ENCODE assay signal across 18 cellular contexts in the genomic region with DNA sequence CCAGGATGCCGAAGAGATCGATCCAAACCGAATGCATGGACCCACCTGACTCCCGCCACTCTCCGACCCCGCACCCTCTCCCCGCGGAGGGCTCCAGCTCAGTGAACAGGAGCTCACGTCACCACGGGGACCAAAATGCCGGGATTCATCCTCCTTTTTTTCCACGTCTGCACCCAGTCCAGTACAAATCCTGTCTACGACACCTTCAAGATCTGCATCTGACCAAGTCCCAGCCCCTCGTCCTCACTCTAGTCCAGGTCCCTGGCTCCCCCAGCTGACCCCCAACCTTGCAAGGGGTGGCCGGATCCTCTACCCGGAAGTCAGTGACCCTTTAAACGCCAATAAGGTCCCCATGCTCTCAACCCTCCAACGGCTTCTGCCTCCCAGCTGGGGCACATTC.
DNase-seq lines count a peak whose midpoint lies in the region; ATAC-seq, FAIRE-seq and TF ChIP-seq lines count a peak whose summit lies in the region.
"Had no signal": no experiment of that assay in that cellular context is flagged by ENCODE, and none has a peak within 500 bp of the region (broad histone marks: within the 10 kb centered on the region; RNA-seq: fewer than 3 reads in every experiment).

No MANE protein-coding gene starts in this region.

- H3K4ac ChIP-seq in H1 (replicated peaks; ENCODE audit: insufficient read length, low read depth, low read length), result no peak overlapping the region

- H2AFZ ChIP-seq in H1 (ENCODE audit: low read length) (no peak overlapping the region), neural progenitor cell (replicated peaks) (no peak overlapping the region)

- H3K79me2 ChIP-seq in H1 (ENCODE audit: control insufficient read depth in 1 of 2, insufficient read depth in 2 of 2, low read length in 2 of 2), result no peaks in the 10 kb centered on the region
- H3K79me2 ChIP-seq in neural progenitor cell (ENCODE audit: low read depth), result no peaks in the 10 kb centered on the region

- CTCF ChIA-PET in H1 (lab: Charles Lee; ENCODE audit: partially characterized antibody), result interaction anchor here (1.2 to 1.8 kb wide), 3 partner anchors 10 to 1072 kb away, joined by 3 to 4 read pairs (median 3); no protein-coding TSS in a partner anchor
- CTCF ChIA-PET in activated CD4-positive, alpha-beta T cell treated with anti-CD3 and anti-CD28 coated beads for 36 hours (lab: Charles Lee), result no interaction called here

- H3K4me1 Mint-ChIP-seq in neural progenitor cell, result peaks cover 30% of the 10 kb centered on the region
- H3K4me1 Mint-ChIP-seq in activated CD4-positive, alpha-beta T cell treated with anti-CD3 and anti-CD28 coated beads for 36 hours, result no peaks in the 10 kb centered on the region

- H3K9ac ChIP-seq in H1 (replicated peaks in 1 of 4; ENCODE audit: extremely low read depth in 1 of 4, low read depth in 3 of 4, low read length in 3 of 4) (no peak overlapping the region), neural progenitor cell (no peak overlapping the region)

- H3K9me3 ChIP-seq in H1 (ENCODE audit: insufficient read depth in 2 of 2, low read depth in 1 of 2, low read length in 1 of 2), result no peaks in the 10 kb centered on the region
- H3K9me3 ChIP-seq in neural progenitor cell (ENCODE audit: low read depth), result no peaks in the 10 kb centered on the region
- H3K9me3 ChIP-seq in sigmoid colon, result no peaks in the 10 kb centered on the region
- H3K9me3 ChIP-seq: A549, BE2C had no signal

- FAIRE-seq in H1 (lab: Jason Lieb, UNC) (no peak), D721Med (lab: Jason Lieb, UNC) (no peak)
- FAIRE-seq: A549, GM18507, H54, HTR-8/SVneo had no signal

- peak overlapping the region; percentile 23 for H3K27ac Mint-ChIP-seq in neural progenitor cell
- no peak overlapping the region for H3K27ac Mint-ChIP-seq in activated CD4-positive, alpha-beta T cell treated with anti-CD3 and anti-CD28 coated beads for 36 hours
- H3K27ac Mint-ChIP-seq: CD8-positive, alpha-beta T cell had no signal

- TF ChIP-seq POLR2A in H1 (IDR thresholded peaks at IDR 0.05; ENCODE audit: control extremely low read depth in 1 of 2, low read depth in 2 of 2, low read length in 2 of 2), result no peak
- TF ChIP-seq POLR2A in sigmoid colon (IDR thresholded peaks at IDR 0.05), result no peak

- no peaks in the 10 kb centered on the region for H3F3A ChIP-seq in neural progenitor cell (ENCODE audit: low read depth)

- no peak overlapping the region for H2BK120ac ChIP-seq in H1 (replicated peaks; ENCODE audit: low read depth, low read length)

- no peak overlapping the region for H3K14ac ChIP-seq in H1 (ENCODE audit: insufficient read length)

- H2BK20ac ChIP-seq in H1 (ENCODE audit: low read length), result no peak overlapping the region

- H3K4me1 ChIP-seq in H1 (replicated peaks in 1 of 4; ENCODE audit: control insufficient read depth in 3 of 4, insufficient read depth in 4 of 4, low read length in 3 of 4) (no peaks in the 10 kb centered on the region; a peak in 1 of 7 replicates), neural progenitor cell (peaks cover 12% of the 10 kb centered on the region), sigmoid colon (peaks cover 0 to 9% (median 0%) of the 10 kb centered on the region in 4 donors)
- H3K4me1 ChIP-seq: BE2C had no signal

- H3K23me2 ChIP-seq in H1 (ENCODE audit: low read depth, low read length), result no peaks in the 10 kb centered on the region

- H3K27me3 Mint-ChIP-seq in neural progenitor cell (ENCODE audit: insufficient read depth, low read depth), result peaks cover 4% of the 10 kb centered on the region
- H3K27me3 Mint-ChIP-seq in activated CD4-positive, alpha-beta T cell treated with anti-CD3 and anti-CD28 coated beads for 36 hours, result peaks cover 9% of the 10 kb centered on the region

- no peaks in the 10 kb centered on the region for H3K9me3 Mint-ChIP-seq in neural progenitor cell
- no peaks in the 10 kb centered on the region for H3K9me3 Mint-ChIP-seq in activated CD4-positive, alpha-beta T cell treated with anti-CD3 and anti-CD28 coated beads for 36 hours (ENCODE audit: low read depth)
- H3K9me3 Mint-ChIP-seq: CD8-positive, alpha-beta T cell had no signal

- H2BK15ac ChIP-seq in H1 (ENCODE audit: low read length), result no peak overlapping the region

- DNase-seq in caudate nucleus (lab: John Stamatoyannopoulos, UW), result no peak
- DNase-seq in H1 (ENCODE audit: low read depth in 1 of 2, low spot score in 2 of 2), result no peak
- no peak for DNase-seq in neural progenitor cell (ENCODE audit: low spot score)
- no peak for DNase-seq in activated CD4-positive, alpha-beta T cell treated with anti-CD3 and anti-CD28 coated beads for 36 hours
- no peak for DNase-seq in sigmoid colon
- DNase-seq in D721Med (ENCODE audit: insufficient read length, low spot score), result no peak
- DNase-seq in OCI-M1 (lab: John Stamatoyannopoulos, UW), result no peak
- DNase-seq: BE2C; CD8-positive, alpha-beta T cell; COR-L47; DMS53; GF-D8 had no signal

- H3K4me2 ChIP-seq in H1 (ENCODE audit: insufficient read depth in 1 of 2, low read depth in 2 of 2, low read length in 2 of 2), result no peak overlapping the region
- no peak overlapping the region for H3K4me2 ChIP-seq in neural progenitor cell
- H3K4me2 ChIP-seq: A549 had no signal

- H3K36me3 Mint-ChIP-seq in neural progenitor cell, result no peaks in the 10 kb centered on the region
- H3K36me3 Mint-ChIP-seq in activated CD4-positive, alpha-beta T cell treated with anti-CD3 and anti-CD28 coated beads for 36 hours (ENCODE audit: low read depth), result no peaks in the 10 kb centered on the region
- H3K36me3 Mint-ChIP-seq: CD8-positive, alpha-beta T cell had no signal

- ATAC-seq in activated CD4-positive, alpha-beta T cell treated with anti-CD3 and anti-CD28 coated beads for 36 hours, result no peak
- ATAC-seq: A549; CD8-positive, alpha-beta T cell; HCT116 had no signal

- TF ChIP-seq CTCF in H1 (IDR thresholded peaks at IDR 0.05; ENCODE audit: control extremely low read depth in 1 of 3, insufficient read depth in 1 of 3, low read depth in 1 of 3, low read length in 3 of 3), result no peak
- no peak for TF ChIP-seq CTCF in neural progenitor cell (IDR thresholded peaks at IDR 0.05)
- TF ChIP-seq CTCF in sigmoid colon (IDR thresholded peaks at IDR 0.05), result no peak
- no peak for TF ChIP-seq CTCF in D721Med (IDR thresholded peaks at IDR 0.05; ENCODE audit: insufficient read depth, missing control alignments)

- TF ChIP-seq EP300 in H1 (IDR thresholded peaks at IDR 0.05; ENCODE audit: borderline replicate concordance in 1 of 2, low read depth in 2 of 2, low read length in 2 of 2) (no peak), sigmoid colon (IDR thresholded peaks at IDR 0.05) (no peak)

- no peaks in the 10 kb centered on the region for H3K27me3 ChIP-seq in H1 (replicated peaks in 1 of 4; ENCODE audit: control insufficient read depth in 3 of 4, extremely low read depth in 1 of 4, insufficient read depth in 3 of 4, low read length in 3 of 4)
- H3K27me3 ChIP-seq in neural progenitor cell, result no peaks in the 10 kb centered on the region
- no peaks in the 10 kb centered on the region for H3K27me3 ChIP-seq in sigmoid colon
- H3K27me3 ChIP-seq: BE2C had no signal

- H3K27ac ChIP-seq in caudate nucleus (ENCODE audit: low read depth, low read length) (peak overlapping the region; percentile 53), H1 (ENCODE audit: low read depth, low read length) (no peak overlapping the region), neural progenitor cell (no peak overlapping the region), sigmoid colon (no peak overlapping the region)
- H3K27ac ChIP-seq: C4-2B had no signal

- no peak overlapping the region for H3K23ac ChIP-seq in H1 (ENCODE audit: insufficient read length)

- H3K4me3 ChIP-seq in H1 (ENCODE audit: extremely low read depth in 1 of 4, insufficient read depth in 2 of 4, low read depth in 3 of 4, low read length in 4 of 4) (no peak overlapping the region), neural progenitor cell (no peak overlapping the region), sigmoid colon (no peak overlapping the region)
- H3K4me3 ChIP-seq: A549 had no signal

- H3K36me3 ChIP-seq in H1 (ENCODE audit: control insufficient read depth in 2 of 4, insufficient read depth in 4 of 4, low read length in 3 of 4), result no peaks in the 10 kb centered on the region
- H3K36me3 ChIP-seq in neural progenitor cell, result no peaks in the 10 kb centered on the region
- no peaks in the 10 kb centered on the region for H3K36me3 ChIP-seq in sigmoid colon
- H3K36me3 ChIP-seq: BE2C had no signal

- no peak for TF ChIP-seq RAD21 in H1 (IDR thresholded peaks at IDR 0.05 in 1 of 2, conservative IDR thresholded peaks at IDR 0.05 in 1 of 2; ENCODE audit: low read depth in 2 of 2, low read length in 2 of 2)

- no peak overlapping the region for H2AK5ac ChIP-seq in H1 (ENCODE audit: low read depth, low read length)

- H3K79me1 ChIP-seq in H1 (ENCODE audit: low read depth, low read length), result no peaks in the 10 kb centered on the region

- 0 out of 2 replicates have a peak overlapping the region, but pooled peaks have one; percentile 39 for H2BK12ac ChIP-seq in H1 (ENCODE audit: low read depth, low read length)

- no peak overlapping the region for H2BK5ac ChIP-seq in H1 (ENCODE audit: low read depth, low read length)

- no peak overlapping the region for H3K56ac ChIP-seq in H1 (replicated peaks; ENCODE audit: insufficient read length, low read depth, low read length)

- no peak overlapping the region for H4K8ac ChIP-seq in H1 (ENCODE audit: extremely low read depth, insufficient read depth, low read length)

- H3K18ac ChIP-seq in H1 (ENCODE audit: extremely low read depth, low read length), result no peak overlapping the region

- no peak overlapping the region for H3K4me3 Mint-ChIP-seq in neural progenitor cell
- H3K4me3 Mint-ChIP-seq in activated CD4-positive, alpha-beta T cell treated with anti-CD3 and anti-CD28 coated beads for 36 hours, result no peak overlapping the region
- H3K4me3 Mint-ChIP-seq: CD8-positive, alpha-beta T cell had no signal

- H4K5ac ChIP-seq in H1 (ENCODE audit: insufficient read length, low read depth, low read length), result no peak overlapping the region

- H4K91ac ChIP-seq in H1 (replicated peaks; ENCODE audit: insufficient read length, low read length), result no peak overlapping the region

- no peaks in the 10 kb centered on the region for H4K20me1 ChIP-seq in H1 (replicated peaks in 1 of 2; ENCODE audit: control insufficient read depth in 1 of 2, insufficient read depth in 2 of 2, low read length in 2 of 2)
- H4K20me1 ChIP-seq in neural progenitor cell (ENCODE audit: low read depth), result no peaks in the 10 kb centered on the region

- POLR2A ChIA-PET in H1 (lab: Charles Lee; ENCODE audit: partially characterized antibody), result no interaction called here
- POLR2A ChIA-PET in activated CD4-positive, alpha-beta T cell treated with anti-CD3 and anti-CD28 coated beads for 36 hours (lab: Charles Lee), result no interaction called here

- 92% methylated on average over 17 of the region's 18 CpGs; no CpG with 5 or more reads in 1 of the 2 experiments for WGBS in H1 (ENCODE audit: extremely low coverage in 1 of 2, insufficient coverage in 1 of 2, insufficient read length in 1 of 2, insufficient replicate concordance in 2 of 2, low coverage in 1 of 2, low lambda C conversion rate in 2 of 2, missing lambda C conversion rate in 1 of 2), 2 experiments
- 78 to 94% methylated on average over 18 of the region's 18 CpGs for WGBS in sigmoid colon, 2 donors

- intact Hi-C loops in activated CD4-positive, alpha-beta T cell treated with anti-CD3 and anti-CD28 coated beads for 36 hours (cut with DNase I, micrococcal nuclease), result no loop called here
- intact Hi-C loops in sigmoid colon (cut with DNase I), result no loop called here

TF ChIP-seq in H1, 55 proteins besides CTCF, POLR2A, EP300 and RAD21 (continues in another document):
- no peak for TF ChIP-seq SRF (IDR thresholded peaks at IDR 0.05; ENCODE audit: low read depth, low read length)
